Comparison of ENCODE assay signal across 8 cellular contexts in the genomic region with DNA sequence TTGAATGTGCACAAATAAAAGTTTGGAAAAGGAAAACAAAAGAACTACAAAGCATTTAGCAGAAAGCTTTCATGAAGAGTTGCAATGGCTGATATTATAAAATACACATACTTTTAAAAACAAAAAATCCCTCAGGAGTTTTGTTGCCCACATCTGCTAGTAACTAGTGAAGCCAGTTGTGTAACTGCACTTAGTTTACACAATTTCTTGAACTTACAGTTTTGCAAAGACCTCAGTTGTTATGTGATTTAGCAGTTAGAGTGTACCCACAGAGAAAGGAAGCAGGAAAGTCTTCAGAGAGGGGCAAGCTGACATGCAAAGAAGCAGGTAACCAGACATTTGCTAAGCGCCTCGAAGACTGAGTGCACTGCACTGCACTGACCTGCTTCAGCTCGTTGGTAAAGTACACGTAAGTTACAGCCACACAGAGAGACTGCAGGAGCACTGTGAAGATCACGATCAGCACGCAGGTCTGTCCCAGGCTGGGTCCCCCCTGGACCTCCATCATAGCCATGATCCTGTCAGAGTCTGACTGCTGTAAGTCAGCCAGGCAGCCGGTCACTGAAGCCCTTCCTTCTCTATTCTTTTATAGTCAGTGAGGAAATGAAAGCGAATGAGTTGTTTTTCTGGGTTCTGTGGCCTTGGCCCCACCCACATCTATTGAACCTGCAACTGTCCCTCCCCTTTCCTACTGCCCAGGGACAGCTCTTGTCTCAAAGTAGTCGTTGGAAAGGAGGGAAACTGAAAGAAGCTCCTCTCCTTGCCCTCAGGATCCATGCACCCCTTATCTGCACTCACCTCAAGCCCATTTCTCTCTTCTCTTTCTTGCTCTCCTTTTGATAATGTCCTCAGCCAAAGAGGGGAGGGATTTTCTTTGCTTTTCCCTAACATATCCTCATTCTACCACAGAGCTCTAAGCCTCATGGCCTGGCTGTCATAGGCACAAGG. TPM values are rescaled to one million over a fixed set of nuclear protein-coding genes. Genes with fewer than 3 reads are reported as not detected.
DNase-seq lines count a peak whose midpoint lies in the region; ATAC-seq and TF ChIP-seq lines count a peak whose summit lies in the region.

A gene (minus strand): TSS at position 560 of the 948 bp plus-strand sequence. CDS start 46 bp downstream, at position 514.

- H3K4me3 Mint-ChIP-seq in neural progenitor cell (no peak within 1 kb of the TSS), chondrocyte (ENCODE audit: unreplicated experiment) (no peak within 1 kb of the TSS)

- H3F3A ChIP-seq in neural progenitor cell (ENCODE audit: low read depth) = no peaks in the 10 kb centered on the region

- H3K79me2 ChIP-seq in neural progenitor cell (ENCODE audit: low read depth) = no peaks in the 10 kb centered on the region

- no peak for TF ChIP-seq CTCF in neural progenitor cell (IDR thresholded peaks at IDR 0.05)
- TF ChIP-seq CTCF in chondrocyte (IDR thresholded peaks at IDR 0.05) = no peak

- peak within 1 kb of the TSS; percentile 91 to 97 for H3K4me3 ChIP-seq in esophagus (ENCODE audit: low read depth in 1 of 2, low read length in 2 of 2)
- H3K4me3 ChIP-seq in neural progenitor cell = no peak within 1 kb of the TSS
- peak within 1 kb of the TSS; percentile 59 for H3K4me3 ChIP-seq in urinary bladder (ENCODE audit: low read depth, low read length)

- DNase-seq in NCI-H2227 (lab: John Stamatoyannopoulos, UW; ENCODE audit: unreplicated experiment) (peak; percentile 10), neural progenitor cell (ENCODE audit: low spot score) (peak; percentile 12), chondrocyte (ENCODE audit: low spot score) (no peak)
- DNase-seq in activated CD8-positive, alpha-beta memory T cell treated with anti-CD3 and anti-CD28 coated beads for 4 hours (ENCODE audit: low read depth in 2 of 2) = peak; percentile 6 to 29

- no peaks in the 10 kb centered on the region for H3K36me3 ChIP-seq in esophagus (ENCODE audit: control insufficient read depth in 2 of 2, insufficient read depth in 2 of 2, low read length in 1 of 2)
- H3K36me3 ChIP-seq in neural progenitor cell = no peaks in the 10 kb centered on the region
- H3K36me3 ChIP-seq in urinary bladder (ENCODE audit: insufficient read depth) = no peaks in the 10 kb centered on the region

- WGBS in esophagus, 2 donors = 4 to 13% methylated on average over 9 of the region's 9 CpGs
- 32% methylated on average over 9 of the region's 9 CpGs for WGBS in urinary bladder

- H3K9ac ChIP-seq in neural progenitor cell = no peak within 1 kb of the TSS

- H3K9me3 Mint-ChIP-seq in neural progenitor cell (no peaks in the 10 kb centered on the region), chondrocyte (ENCODE audit: low read depth) (no peaks in the 10 kb centered on the region)

- H3K27ac Mint-ChIP-seq in neural progenitor cell (peak within 1 kb of the TSS; percentile 19), chondrocyte (ENCODE audit: unreplicated experiment) (no peak within 1 kb of the TSS)

- H3K27me3 Mint-ChIP-seq in neural progenitor cell (ENCODE audit: insufficient read depth, low read depth) (peaks cover 5% of the 10 kb centered on the region), chondrocyte (ENCODE audit: low read depth) (no peaks in the 10 kb centered on the region)

- H4K20me1 ChIP-seq in neural progenitor cell (ENCODE audit: low read depth) = no peaks in the 10 kb centered on the region

- peaks cover 1 to 2% of the 10 kb centered on the region in 2 donors for H3K4me1 ChIP-seq in esophagus (ENCODE audit: control insufficient read depth in 2 of 2, insufficient read depth in 2 of 2, low read length in 1 of 2)
- no peaks in the 10 kb centered on the region for H3K4me1 ChIP-seq in neural progenitor cell
- no peaks in the 10 kb centered on the region for H3K4me1 ChIP-seq in urinary bladder (ENCODE audit: insufficient read depth)

- no peak within 1 kb of the TSS for H3K4me2 ChIP-seq in neural progenitor cell

- H3K27me3 ChIP-seq in esophagus (ENCODE audit: control insufficient read depth in 1 of 2, insufficient read depth in 2 of 2, low read length in 2 of 2) (no peaks in the 10 kb centered on the region), neural progenitor cell (no peaks in the 10 kb centered on the region)

- H3K9me3 ChIP-seq in esophagus (ENCODE audit: control insufficient read depth in 2 of 2, insufficient read depth in 1 of 2, low read depth in 1 of 2, low read length in 1 of 2) = no peaks in the 10 kb centered on the region
- no peaks in the 10 kb centered on the region for H3K9me3 ChIP-seq in neural progenitor cell (ENCODE audit: low read depth)

- H3K27ac ChIP-seq in esophagus (ENCODE audit: low read depth in 2 of 2, low read length in 1 of 2) = peak within 1 kb of the TSS; percentile 97 to 98
- no peak within 1 kb of the TSS for H3K27ac ChIP-seq in neural progenitor cell
- peak within 1 kb of the TSS; percentile 78 for H3K27ac ChIP-seq in urinary bladder (ENCODE audit: low read depth)

- H3K36me3 Mint-ChIP-seq in neural progenitor cell (no peaks in the 10 kb centered on the region), chondrocyte (ENCODE audit: low read depth) (no peaks in the 10 kb centered on the region)

- peak within 1 kb of the TSS; percentile 75 for H2AFZ ChIP-seq in neural progenitor cell (replicated peaks)

- ATAC-seq in GM18858 (IDR thresholded peaks at IDR 0.05; ENCODE audit: unreplicated experiment) = peak; percentile 84
- peak; percentile 88 for ATAC-seq in HG02885 (IDR thresholded peaks at IDR 0.05; ENCODE audit: poor library complexity, unreplicated experiment)

- H3K4me1 Mint-ChIP-seq in neural progenitor cell (peaks cover 11% of the 10 kb centered on the region), chondrocyte (ENCODE audit: low read depth) (peaks cover 3% of the 10 kb centered on the region)

RNA-seq across cellular contexts. Expression of the gene that starts here (rescaled TPM):
- polyA plus RNA-seq in esophagus (10 to 100 TPM; 45.1 to 60.5 TPM), urinary bladder (29.4 TPM)
- total RNA-seq in neural progenitor cell (ENCODE audit: low replicate concordance) (not detected in 2 replicates), urinary bladder (74.0 TPM), chondrocyte (not detected in 3 replicates)

Comparison
In these comparisons a context has a peak if more than half of its experiments do, and no peak if none do; other contexts are left out.
1. RNA of the gene that starts here (total RNA-seq): 74.0 TPM in urinary bladder (single experiment); not detected in chondrocyte and not detected in neural progenitor cell; every median in the first group is over 10 times any median in the second.
2. Peak in DNase-seq in neural progenitor cell; RNA of the gene not detected or under 1 TPM.